In genomic region chr5:34538026-34538672, GRCh38 we compare ENCODE assay signal across 1 cellular context.
A peak's percentile ranks its signal among the peaks of the same experiment; 100 is the strongest.
TF ChIP-seq lines count a peak whose summit lies in the region.

No MANE protein-coding gene starts in this region.

TF ChIP-seq in K562, 482 proteins besides CTCF, POLR2A, EP300 and RAD21 (continued from another document and continues in another):
- no peak for TF ChIP-seq ZNF318 (IDR thresholded peaks at IDR 0.05; ENCODE audit: borderline replicate concordance in 1 of 2, low read depth in 1 of 2)
- TF ChIP-seq IFI16 (CRISPR knock-in tag; IDR thresholded peaks at IDR 0.05) = no peak
- TF ChIP-seq ZNF778 (CRISPR knock-in tag; IDR thresholded peaks at IDR 0.05) = no peak
- no peak for TF ChIP-seq ATF4 (CRISPR knock-in tag; IDR thresholded peaks at IDR 0.05)
- no peak for TF ChIP-seq POLR2B (IDR thresholded peaks at IDR 0.05; ENCODE audit: low read depth, partially characterized antibody)
- TF ChIP-seq CLOCK (CRISPR knock-in tag; IDR thresholded peaks at IDR 0.05; ENCODE audit: borderline replicate concordance) = no peak
- TF ChIP-seq NFE2 (IDR thresholded peaks at IDR 0.05; ENCODE audit: low read depth) = peak; percentile 21; the same call in 1 of the 2 replicates
- no peak for TF ChIP-seq U2AF2 (optimal IDR thresholded peaks at IDR 0.05; ENCODE audit: low read depth, low read length)
- TF ChIP-seq BCLAF1 (IDR thresholded peaks at IDR 0.05; ENCODE audit: borderline replicate concordance in 1 of 2, control insufficient read depth in 1 of 2, low read depth in 2 of 2, low read length in 1 of 2) = no peak
- no peak for TF ChIP-seq JUND (IDR thresholded peaks at IDR 0.05; ENCODE audit: borderline replicate concordance, low read depth, low read length)
- no peak for TF ChIP-seq JUND (tag; IDR thresholded peaks at IDR 0.05; ENCODE audit: borderline replicate concordance, low read depth, low read length)
- TF ChIP-seq EGR1 (conservative IDR thresholded peaks at IDR 0.05) = no peak
- TF ChIP-seq, protein P1, sequence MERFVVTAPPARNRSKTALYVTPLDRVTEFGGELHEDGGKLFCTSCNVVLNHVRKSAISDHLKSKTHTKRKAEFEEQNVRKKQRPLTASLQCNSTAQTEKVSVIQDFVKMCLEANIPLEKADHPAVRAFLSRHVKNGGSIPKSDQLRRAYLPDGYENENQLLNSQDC (CRISPR knock-in tag; IDR thresholded peaks at IDR 0.05) = no peak
- TF ChIP-seq, protein P2, sequence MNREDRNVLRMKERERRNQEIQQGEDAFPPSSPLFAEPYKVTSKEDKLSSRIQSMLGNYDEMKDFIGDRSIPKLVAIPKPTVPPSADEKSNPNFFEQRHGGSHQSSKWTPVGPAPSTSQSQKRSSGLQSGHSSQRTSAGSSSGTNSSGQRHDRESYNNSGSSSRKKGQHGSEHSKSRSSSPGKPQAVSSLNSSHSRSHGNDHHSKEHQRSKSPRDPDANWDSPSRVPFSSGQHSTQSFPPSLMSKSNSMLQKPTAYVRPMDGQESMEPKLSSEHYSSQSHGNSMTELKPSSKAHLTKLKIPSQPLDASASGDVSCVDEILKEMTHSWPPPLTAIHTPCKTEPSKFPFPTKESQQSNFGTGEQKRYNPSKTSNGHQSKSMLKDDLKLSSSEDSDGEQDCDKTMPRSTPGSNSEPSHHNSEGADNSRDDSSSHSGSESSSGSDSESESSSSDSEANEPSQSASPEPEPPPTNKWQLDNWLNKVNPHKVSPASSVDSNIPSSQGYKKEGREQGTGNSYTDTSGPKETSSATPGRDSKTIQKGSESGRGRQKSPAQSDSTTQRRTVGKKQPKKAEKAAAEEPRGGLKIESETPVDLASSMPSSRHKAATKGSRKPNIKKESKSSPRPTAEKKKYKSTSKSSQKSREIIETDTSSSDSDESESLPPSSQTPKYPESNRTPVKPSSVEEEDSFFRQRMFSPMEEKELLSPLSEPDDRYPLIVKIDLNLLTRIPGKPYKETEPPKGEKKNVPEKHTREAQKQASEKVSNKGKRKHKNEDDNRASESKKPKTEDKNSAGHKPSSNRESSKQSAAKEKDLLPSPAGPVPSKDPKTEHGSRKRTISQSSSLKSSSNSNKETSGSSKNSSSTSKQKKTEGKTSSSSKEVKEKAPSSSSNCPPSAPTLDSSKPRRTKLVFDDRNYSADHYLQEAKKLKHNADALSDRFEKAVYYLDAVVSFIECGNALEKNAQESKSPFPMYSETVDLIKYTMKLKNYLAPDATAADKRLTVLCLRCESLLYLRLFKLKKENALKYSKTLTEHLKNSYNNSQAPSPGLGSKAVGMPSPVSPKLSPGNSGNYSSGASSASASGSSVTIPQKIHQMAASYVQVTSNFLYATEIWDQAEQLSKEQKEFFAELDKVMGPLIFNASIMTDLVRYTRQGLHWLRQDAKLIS (CRISPR knock-in tag; IDR thresholded peaks at IDR 0.05) = no peak
- no peak for TF ChIP-seq PHB (CRISPR knock-in tag; IDR thresholded peaks at IDR 0.05)
- TF ChIP-seq POLR3A (IDR thresholded peaks at IDR 0.05; ENCODE audit: borderline replicate concordance, extremely low read depth, insufficient read depth, insufficient read length) = no peak
- TF ChIP-seq ZKSCAN1 (IDR thresholded peaks at IDR 0.05; ENCODE audit: low read depth, low read length) = no peak
- no peak for TF ChIP-seq SIRT6 (IDR thresholded peaks at IDR 0.05; ENCODE audit: low read depth, low read length)
- TF ChIP-seq ZNF57 (CRISPR knock-in tag; IDR thresholded peaks at IDR 0.05) = no peak
- TF ChIP-seq HDAC2 (IDR thresholded peaks at IDR 0.05) = no peak
- no peak for TF ChIP-seq ZNF41 (CRISPR knock-in tag; conservative IDR thresholded peaks at IDR 0.05)
- TF ChIP-seq NRF1 (conservative IDR thresholded peaks at IDR 0.05 in 1 of 2, IDR thresholded peaks at IDR 0.05 in 1 of 2) = no peak
- no peak for TF ChIP-seq RBM25 (IDR thresholded peaks at IDR 0.05; ENCODE audit: low read depth, low read length, severe bottlenecking)
- no peak for TF ChIP-seq ZNF24 (IDR thresholded peaks at IDR 0.05)
- no peak for TF ChIP-seq ZKSCAN8 (CRISPR knock-in tag; IDR thresholded peaks at IDR 0.05)
- TF ChIP-seq SPI1 (IDR thresholded peaks at IDR 0.05; ENCODE audit: borderline replicate concordance, low read depth, low read length) = no peak
- no peak for TF ChIP-seq ZNF12 (CRISPR knock-in tag; IDR thresholded peaks at IDR 0.05)
- no peak for TF ChIP-seq PHB2 (IDR thresholded peaks at IDR 0.05; ENCODE audit: low read depth)
- TF ChIP-seq AFF1 (IDR thresholded peaks at IDR 0.05; ENCODE audit: low read depth in 1 of 2, partially characterized antibody in 2 of 2) = no peak
- no peak for TF ChIP-seq RBM34 (IDR thresholded peaks at IDR 0.05; ENCODE audit: borderline replicate concordance, insufficient read depth, low read length)
- TF ChIP-seq, protein P3, sequence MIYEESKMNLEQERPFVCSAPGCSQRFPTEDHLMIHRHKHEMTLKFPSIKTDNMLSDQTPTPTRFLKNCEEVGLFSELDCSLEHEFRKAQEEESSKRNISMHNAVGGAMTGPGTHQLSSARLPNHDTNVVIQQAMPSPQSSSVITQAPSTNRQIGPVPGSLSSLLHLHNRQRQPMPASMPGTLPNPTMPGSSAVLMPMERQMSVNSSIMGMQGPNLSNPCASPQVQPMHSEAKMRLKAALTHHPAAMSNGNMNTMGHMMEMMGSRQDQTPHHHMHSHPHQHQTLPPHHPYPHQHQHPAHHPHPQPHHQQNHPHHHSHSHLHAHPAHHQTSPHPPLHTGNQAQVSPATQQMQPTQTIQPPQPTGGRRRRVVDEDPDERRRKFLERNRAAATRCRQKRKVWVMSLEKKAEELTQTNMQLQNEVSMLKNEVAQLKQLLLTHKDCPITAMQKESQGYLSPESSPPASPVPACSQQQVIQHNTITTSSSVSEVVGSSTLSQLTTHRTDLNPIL (CRISPR knock-in tag; IDR thresholded peaks at IDR 0.05) = no peak
- TF ChIP-seq ZNF561 (CRISPR knock-in tag; conservative IDR thresholded peaks at IDR 0.05) = no peak
- TF ChIP-seq XRCC5 (IDR thresholded peaks at IDR 0.05; ENCODE audit: low read depth, low read length) = 0 out of 2 replicates have a peak, but pooled peaks have one; percentile 47
